8 cellular contexts compared by ENCODE assay signal in genomic region chr9:33737811-33738606, GRCh38. TPM values are rescaled to one million over a fixed set of nuclear protein-coding genes. Genes with fewer than 3 reads are reported as not detected.
DNase-seq lines count a peak whose midpoint lies in the region; ATAC-seq and TF ChIP-seq lines count a peak whose summit lies in the region.

No MANE protein-coding gene starts in this region.

- intact Hi-C loops in body of pancreas (cut with DNase I), result no loop called here

- no peaks in the 10 kb centered on the region for H3K9me3 ChIP-seq in body of pancreas

- TF ChIP-seq POLR2A in body of pancreas (IDR thresholded peaks at IDR 0.05), result no peak

- no peak overlapping the region for H3K27ac ChIP-seq in body of pancreas

- peaks cover 13% of the 10 kb centered on the region for H3K4me1 ChIP-seq in body of pancreas

- H3K36me3 ChIP-seq in body of pancreas (replicated peaks in 1 of 2; ENCODE audit: insufficient read depth in 1 of 2, low read depth in 2 of 2), result no peaks in the 10 kb centered on the region

- no peaks in the 10 kb centered on the region for H3K27me3 ChIP-seq in body of pancreas

- no peak overlapping the region for H3K4me3 ChIP-seq in body of pancreas

- ATAC-seq in body of pancreas, result peak; percentile 59
- ATAC-seq in GM19328 (IDR thresholded peaks at IDR 0.05; ENCODE audit: unreplicated experiment), result no peak
- ATAC-seq in GM18511 (IDR thresholded peaks at IDR 0.05; ENCODE audit: unreplicated experiment), result no peak
- ATAC-seq in HG03135 (IDR thresholded peaks at IDR 0.05; ENCODE audit: unreplicated experiment), result no peak

- WGBS in body of pancreas, 2 donors, result 44% methylated on average over 5 of the region's 5 CpGs

- TF ChIP-seq CTCF in body of pancreas (IDR thresholded peaks at IDR 0.05), result peak in 6 of 7 experiments; percentile 40 to 68 (median 58)

- peak; percentile 34 for DNase-seq in COR-L47 (lab: John Stamatoyannopoulos, UW)
- peak; percentile 74 for DNase-seq in HCEC 1CT
- DNase-seq in NCI-H526 treated with DMSO at 0.1 percent for 48 hours (lab: John Stamatoyannopoulos, UW), result peak; percentile 59
- DNase-seq in body of pancreas, result peak; percentile 49 to 69 (median 62)
- peak; percentile 79 for DNase-seq in left kidney (ENCODE audit: low read depth, low spot score)

RNA-seq across cellular contexts. Expression of gene PRSS3, which starts 57.4 kb away (rescaled TPM):
- total RNA-seq in body of pancreas, result 100 to 1,000 TPM; 526 to 604 TPM
